In genomic region chr2:31108887-31109286, GRCh38 we compare ENCODE assay signal across 11 cellular contexts. TPM values are rescaled to one million over a fixed set of nuclear protein-coding genes. Genes with fewer than 3 reads are reported as not detected.
"Had no signal": no experiment of that assay in that cellular context is flagged by ENCODE, and none has a peak within 500 bp of the region (broad histone marks: within the 10 kb centered on the region; RNA-seq: fewer than 3 reads in every experiment).

No MANE protein-coding gene starts in this region.

- H3K27ac ChIP-seq: pancreas, skin epidermis, stomach, thyroid gland had no signal

- DNase-seq: activated CD4-positive, alpha-beta T cell treated with anti-CD3 and anti-CD28 coated beads, Interleukin-2, amount 50 U/mL, for 1 hour; activated naive CD4-positive, alpha-beta T cell treated with anti-CD3 and anti-CD28 coated beads, Interleukin-2, amount 50 U/mL, for 16 hours; cortex of kidney; effector memory CD4-positive, alpha-beta T cell; glutamatergic neuron; immature natural killer cell; pancreas; retina; stomach; thyroid gland had no signal

- H3K9me3 ChIP-seq: pancreas, stomach, thyroid gland had no signal

- H3K4me1 ChIP-seq: pancreas, stomach, thyroid gland had no signal

- H3K4me3 ChIP-seq: pancreas, skin epidermis, stomach, thyroid gland had no signal

- H3K36me3 ChIP-seq: pancreas, stomach, thyroid gland had no signal

- H3K27me3 ChIP-seq: pancreas, stomach, thyroid gland had no signal

RNA-seq across cellular contexts. Expression of gene GALNT14, which starts 29.4 kb away (rescaled TPM):
- polyA plus RNA-seq: immature natural killer cell had no signal
